In genomic region chr11:7511405-7511804, GRCh38 we compare ENCODE assay signal across 11 cellular contexts. TPM values are rescaled to one million over a fixed set of nuclear protein-coding genes. Genes with fewer than 3 reads are reported as not detected.
A peak's percentile ranks its signal among the peaks of the same experiment; 100 is the strongest.
DNase-seq lines count a peak whose midpoint lies in the region; ATAC-seq, FAIRE-seq and TF ChIP-seq lines count a peak whose summit lies in the region.
"Had no signal": no experiment of that assay in that cellular context is flagged by ENCODE, and none has a peak within 500 bp of the region (broad histone marks: within the 10 kb centered on the region; RNA-seq: fewer than 3 reads in every experiment).

No MANE protein-coding gene starts in this region.

- peaks cover 0 to 4% of the 10 kb centered on the region in 2 donors for H3K9me3 Mint-ChIP-seq in stimulated activated naive B cell treated with anti-CD40 and anti-IgM and Interleukin-4, amounts not matched to agents 10 μg/mL and 1 μg/mL and 100 μg/mL, for 72 hours
- no peaks in the 10 kb centered on the region for H3K9me3 Mint-ChIP-seq in chondrocyte (ENCODE audit: low read depth)

- peak overlapping the region; percentile 28 for H2AFZ ChIP-seq in KMS-11 (ENCODE audit: low read depth)

- H3K36me3 ChIP-seq in KMS-11 (ENCODE audit: insufficient read depth) = no peaks in the 10 kb centered on the region
- H3K36me3 ChIP-seq: neutrophil had no signal

- peaks cover 32% of the 10 kb centered on the region for H3K4me1 ChIP-seq in KMS-11 (ENCODE audit: low read depth, poor library complexity, severe bottlenecking)

- no peak for FAIRE-seq in H54 (lab: Jason Lieb, UNC)
- FAIRE-seq: endometrium had no signal

- ATAC-seq in left colon = no peak
- no peak for ATAC-seq in stimulated activated naive B cell treated with anti-CD40 and anti-IgM and Interleukin-4, amounts not matched to agents 10 μg/mL and 1 μg/mL and 100 μg/mL, for 72 hours (replicated peaks)

- peak overlapping the region in 1 of 2 donors; percentile 8 for H3K4me3 Mint-ChIP-seq in stimulated activated naive B cell treated with anti-CD40 and anti-IgM and Interleukin-4, amounts not matched to agents 10 μg/mL and 1 μg/mL and 100 μg/mL, for 72 hours
- H3K4me3 Mint-ChIP-seq in chondrocyte (ENCODE audit: unreplicated experiment) = no peak overlapping the region

- intact Hi-C loops in left colon (cut with DNase I, micrococcal nuclease) = no loop called here

- H3K27ac Mint-ChIP-seq in stimulated activated naive B cell treated with anti-CD40 and anti-IgM and Interleukin-4, amounts not matched to agents 10 μg/mL and 1 μg/mL and 100 μg/mL, for 72 hours = peak overlapping the region; percentile 76
- no peak overlapping the region for H3K27ac Mint-ChIP-seq in chondrocyte (ENCODE audit: unreplicated experiment)

- no peak for TF ChIP-seq POLR2A in H54 (IDR thresholded peaks at IDR 0.05; ENCODE audit: low read depth, low read length)

- no peaks in the 10 kb centered on the region for H4K20me1 ChIP-seq in KMS-11 (ENCODE audit: insufficient read depth)

- peaks cover 42 to 64% of the 10 kb centered on the region in 2 donors for H3K4me1 Mint-ChIP-seq in stimulated activated naive B cell treated with anti-CD40 and anti-IgM and Interleukin-4, amounts not matched to agents 10 μg/mL and 1 μg/mL and 100 μg/mL, for 72 hours
- peaks cover 23% of the 10 kb centered on the region for H3K4me1 Mint-ChIP-seq in chondrocyte (ENCODE audit: low read depth)

- H3K4me2 ChIP-seq in KMS-11 = peak overlapping the region; percentile 94

- peak overlapping the region; percentile 81; the same call in 1 of the 2 replicates for H3K9ac ChIP-seq in KMS-11

- H3K27ac ChIP-seq in KMS-11 (peak overlapping the region; percentile 93; the same call in 1 of the 2 replicates), VCaP (peak overlapping the region; percentile 85)

- DNase-seq in left colon (peak; percentile 51 to 70), chondrocyte (ENCODE audit: low spot score) (no peak), HuH-7.5 (ENCODE audit: low spot score) (no peak), H54 (ENCODE audit: insufficient read length, low spot score) (no peak), SKM-1 (lab: John Stamatoyannopoulos, UW; ENCODE audit: unreplicated experiment) (no peak)
- no peak for DNase-seq in stimulated activated naive B cell treated with anti-CD40 and anti-IgM and Interleukin-4, amounts not matched to agents 10 μg/mL and 1 μg/mL and 100 μg/mL, for 72 hours
- DNase-seq: NCI-H524 had no signal

- peaks cover 0 to 5% of the 10 kb centered on the region in 2 donors for H3K27me3 Mint-ChIP-seq in stimulated activated naive B cell treated with anti-CD40 and anti-IgM and Interleukin-4, amounts not matched to agents 10 μg/mL and 1 μg/mL and 100 μg/mL, for 72 hours
- peaks cover 3% of the 10 kb centered on the region for H3K27me3 Mint-ChIP-seq in chondrocyte (ENCODE audit: low read depth)

- H3K4me3 ChIP-seq in KMS-11 (IDR thresholded peaks at IDR 0.05; ENCODE audit: insufficient read depth, low read depth, low read length) = no peak overlapping the region

- no peak for TF ChIP-seq CTCF in KMS-11 (conservative IDR thresholded peaks at IDR 0.05; ENCODE audit: low read depth, low read length)
- no peak for TF ChIP-seq CTCF in VCaP (conservative IDR thresholded peaks at IDR 0.05)
- no peak for TF ChIP-seq CTCF in chondrocyte (IDR thresholded peaks at IDR 0.05)

- no peaks in the 10 kb centered on the region for H3K27me3 ChIP-seq in KMS-11 (ENCODE audit: insufficient read depth, low read depth)

- H3K79me2 ChIP-seq in KMS-11 (ENCODE audit: insufficient read depth, low read depth) = no peaks in the 10 kb centered on the region; the same call in 1 of the 2 replicates

- peaks cover 2 to 13% of the 10 kb centered on the region in 2 donors for H3K36me3 Mint-ChIP-seq in stimulated activated naive B cell treated with anti-CD40 and anti-IgM and Interleukin-4, amounts not matched to agents 10 μg/mL and 1 μg/mL and 100 μg/mL, for 72 hours
- H3K36me3 Mint-ChIP-seq in chondrocyte (ENCODE audit: low read depth) = no peaks in the 10 kb centered on the region

RNA-seq across cellular contexts. Expression of gene PPFIBP2, which starts 2.4 kb away (rescaled TPM):
- 10 to 100 TPM; 63.5 to 81.1 TPM for total RNA-seq in left colon
- 86.4 to 120 TPM (median 90.8 TPM) in 3 replicates for total RNA-seq in chondrocyte

RNA-seq across cellular contexts. Expression of gene OLFML1, which starts 26.1 kb away (rescaled TPM):
- total RNA-seq in left colon = 1 to 10 TPM; 2.6 to 5.7 TPM
- total RNA-seq in chondrocyte = 11.1 to 69.3 TPM (median 12.3 TPM) in 3 replicates

Comparison
In these comparisons a context has a peak if more than half of its experiments do, and no peak if none do; other contexts are left out.
1. DNase-seq: peak in left colon (2 of 2); none in stimulated activated naive B cell treated with anti-CD40 and anti-IgM and Interleukin-4, amounts not matched to agents 10 μg/mL and 1 μg/mL and 100 μg/mL, for 72 hours (single experiment), chondrocyte (single experiment), HuH-7.5 (single experiment), H54 (single experiment) and SKM-1 (single experiment).